In the genomic region with DNA sequence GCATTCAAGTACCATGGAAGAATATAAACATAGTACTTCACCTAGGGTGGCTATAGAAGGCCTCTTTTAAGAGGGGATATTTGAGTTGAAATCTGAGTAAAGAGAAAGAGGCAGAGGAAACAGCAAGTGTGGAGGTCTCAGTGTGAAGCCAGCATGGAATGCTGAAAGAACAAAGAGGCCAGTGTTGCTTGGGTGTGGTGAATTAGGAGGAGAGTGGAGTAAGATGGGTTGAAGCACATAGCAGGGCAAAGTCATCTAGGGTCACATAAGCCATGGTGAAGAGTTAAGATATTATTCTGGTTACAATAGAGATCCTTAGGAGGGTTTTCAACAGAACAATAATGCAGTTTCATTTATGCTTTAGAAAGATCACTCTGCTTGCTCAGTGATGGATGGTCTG, we compare ENCODE assay signal across 28 cellular contexts. TPM values are rescaled to one million over a fixed set of nuclear protein-coding genes. Genes with fewer than 3 reads are reported as not detected.
DNase-seq lines count a peak whose midpoint lies in the region; ATAC-seq and TF ChIP-seq lines count a peak whose summit lies in the region.
"Had no signal": no experiment of that assay in that cellular context is flagged by ENCODE, and none has a peak within 500 bp of the region (broad histone marks: within the 10 kb centered on the region; RNA-seq: fewer than 3 reads in every experiment).

No MANE protein-coding gene starts in this region.

- CTCF ChIA-PET in mammary epithelial cell (lab: Charles Lee; ENCODE audit: low non-redundant PET): no interaction called here
- CTCF ChIA-PET in WTC11 (lab: Charles Lee): interaction anchor here (1.1 kb wide), 1 partner anchor 29 kb away, joined by 3 read pairs; no protein-coding TSS in a partner anchor

- H3K27me3 Mint-ChIP-seq in WTC11 (ENCODE audit: low read depth): no peaks in the 10 kb centered on the region; the same call in 1 of the 2 replicates

- in situ Hi-C loops in mammary epithelial cell (cut with MboI; ENCODE audit: low sequenced_read_pairs in 2 of 2): no loop called here

- TF ChIP-seq CTCF in mammary epithelial cell (conservative IDR thresholded peaks at IDR 0.05 in 1 of 2, IDR thresholded peaks at IDR 0.05 in 1 of 2; ENCODE audit: extremely low read depth in 1 of 2, insufficient read depth in 1 of 2, low read depth in 1 of 2, low read length in 2 of 2) (no peak), breast epithelium (IDR thresholded peaks at IDR 0.05) (no peak), WTC11 (IDR thresholded peaks at IDR 0.05) (no peak)

- dilution Hi-C loops in mammary epithelial cell (cut with HindIII; ENCODE audit: low sequenced_read_pairs): no loop called here

- no peak overlapping the region for H3K4me3 ChIP-seq in mammary epithelial cell (replicated peaks in 1 of 3; ENCODE audit: insufficient read depth in 1 of 3, low read depth in 2 of 3, low read length in 3 of 3)
- H3K4me3 ChIP-seq in breast epithelium: no peak overlapping the region
- H3K4me3 ChIP-seq: ascending aorta, pancreas, thyroid gland had no signal

- no peaks in the 10 kb centered on the region for H4K20me1 ChIP-seq in mammary epithelial cell (ENCODE audit: insufficient read depth, low read length)

- H3K4me3 Mint-ChIP-seq in WTC11: no peak overlapping the region
- H3K4me3 Mint-ChIP-seq: CD4-positive, alpha-beta T cell; naive thymus-derived CD4-positive, alpha-beta T cell; stimulated activated naive CD8-positive, alpha-beta T cell treated with anti-CD3 and anti-CD28 coated beads, Interleukin-15, Interleukin-2, amounts not matched to agents 100 ng/mL and 50 ng/mL, for 24 hours had no signal

- H3K27me3 ChIP-seq in mammary epithelial cell (ENCODE audit: insufficient read depth, low read length) (no peaks in the 10 kb centered on the region), breast epithelium (no peaks in the 10 kb centered on the region)
- H3K27me3 ChIP-seq: ascending aorta, pancreas, thyroid gland had no signal

- H3K27ac ChIP-seq in mammary epithelial cell (ENCODE audit: insufficient read depth, low read depth, low read length) (no peak overlapping the region), breast epithelium (no peak overlapping the region)
- H3K27ac ChIP-seq: ascending aorta, pancreas, thyroid gland had no signal

- no peaks in the 10 kb centered on the region for H3K9me3 Mint-ChIP-seq in WTC11
- H3K9me3 Mint-ChIP-seq: activated naive CD4-positive, alpha-beta T cell treated with anti-CD3 and anti-CD28 coated beads, Interleukin-2, amount 50 U/mL, for 72 hours; activated T-helper 2 cell treated with anti-CD3 and anti-CD28 coated beads, Interferon-gamma antibody, Interleukin-2, Interleukin-4, amounts not matched to agents 10 μg/mL and 5 μg/mL and 100 μg/mL, durations not matched to agents 14 hours and 24 hours and 36 hours; CD4-positive, alpha-beta T cell; stimulated activated naive CD8-positive, alpha-beta T cell treated with anti-CD3 and anti-CD28 coated beads, Interleukin-15, Interleukin-2, amounts not matched to agents 100 ng/mL and 50 ng/mL, for 24 hours had no signal

- no peak overlapping the region for H3K9ac ChIP-seq in mammary epithelial cell (ENCODE audit: insufficient read depth, low read length)

- no peaks in the 10 kb centered on the region for H3K9me3 ChIP-seq in mammary epithelial cell (replicated peaks; ENCODE audit: insufficient read depth, low read length)
- H3K9me3 ChIP-seq in breast epithelium: no peaks in the 10 kb centered on the region
- H3K9me3 ChIP-seq: ascending aorta, pancreas, thyroid gland had no signal

- H3K4me1 ChIP-seq in mammary epithelial cell (ENCODE audit: insufficient read depth, low read length) (peaks cover 25% of the 10 kb centered on the region), breast epithelium (no peaks in the 10 kb centered on the region)
- H3K4me1 ChIP-seq: ascending aorta, pancreas, thyroid gland had no signal

- DNase-seq in mammary epithelial cell (peak; percentile 35), breast epithelium (ENCODE audit: low spot score in 2 of 2) (no peak), WTC11 (ENCODE audit: low spot score) (peak; percentile 16), iPS-NIHi7 (ENCODE audit: extremely low spot score) (peak; percentile 65), DMS114 treated with DMSO at 0.1 percent for 48 hours (lab: John Stamatoyannopoulos, UW; ENCODE audit: unreplicated experiment) (no peak)
- no peak for DNase-seq in stimulated activated CD4-positive, alpha-beta T cell treated with anti-CD3 and anti-CD28 coated beads, Interleukin-4, amount 100 ng/mL, for 4 hours
- no peak for DNase-seq in stimulated activated CD4-positive, alpha-beta T cell treated with anti-CD3 and anti-CD28 coated beads, Interleukin-15, amount 100 ng/mL, for 24 hours
- no peak for DNase-seq in activated CD4-positive, alpha-beta T cell treated with anti-CD3 and anti-CD28 coated beads, Interleukin-2, amount 50 U/mL, for 1 hour
- DNase-seq: 8988T; activated CD4-positive, alpha-beta T cell treated with anti-CD3 and anti-CD28 coated beads, Interleukin-2, amount 50 U/mL, for 4 hours; activated CD8-positive, alpha-beta memory T cell treated with anti-CD3 and anti-CD28 coated beads, Interleukin-2, amount 50 U/mL, for 4 hours; CD4-positive, alpha-beta T cell; central memory CD4-positive, alpha-beta T cell; dermis blood vessel endothelial cell; DMS53; GDM1; left cardiac atrium; MV-4-11; naive thymus-derived CD4-positive, alpha-beta T cell; NCI-H526 treated with DMSO at 0.1 percent for 48 hours; pancreas; stimulated activated CD4-positive, alpha-beta T cell treated with anti-CD3 and anti-CD28 coated beads, Interleukin-4, amount 100 ng/mL, for 24 hours; thyroid gland had no signal

- TF ChIP-seq POLR2A in breast epithelium (IDR thresholded peaks at IDR 0.05): no peak

- peaks cover 15% of the 10 kb centered on the region for H3K4me1 Mint-ChIP-seq in WTC11

- H3K36me3 ChIP-seq in mammary epithelial cell (ENCODE audit: insufficient read depth, low read length): no peaks in the 10 kb centered on the region
- H3K36me3 ChIP-seq in breast epithelium: no peaks in the 10 kb centered on the region
- H3K36me3 ChIP-seq: ascending aorta, pancreas, thyroid gland had no signal

- no peaks in the 10 kb centered on the region for H3K79me2 ChIP-seq in mammary epithelial cell (ENCODE audit: insufficient read depth, low read length)

- no peak overlapping the region for H3K4me2 ChIP-seq in mammary epithelial cell (ENCODE audit: insufficient read depth, low read depth, low read length)

- POLR2A ChIA-PET in WTC11 (lab: Charles Lee): no interaction called here

- no TSS peak for BruUV-seq in mammary epithelial cell (replicated peaks; lab: Mats Ljungman, UMichigan)

- peak; percentile 99 for ATAC-seq in WTC11
- ATAC-seq: activated naive CD4-positive, alpha-beta T cell treated with anti-CD3 and anti-CD28 coated beads, Interleukin-2, amount 50 U/mL, for 72 hours; left cardiac atrium; naive thymus-derived CD4-positive, alpha-beta T cell; pancreas had no signal

- H2AFZ ChIP-seq in mammary epithelial cell (ENCODE audit: low read depth, low read length): no peak overlapping the region

- peak overlapping the region; percentile 19 for H3K27ac Mint-ChIP-seq in WTC11
- H3K27ac Mint-ChIP-seq: activated naive CD4-positive, alpha-beta T cell treated with anti-CD3 and anti-CD28 coated beads, Interleukin-2, amount 50 U/mL, for 72 hours; activated T-helper 2 cell treated with anti-CD3 and anti-CD28 coated beads, Interferon-gamma antibody, Interleukin-2, Interleukin-4, amounts not matched to agents 10 μg/mL and 5 μg/mL and 100 μg/mL, durations not matched to agents 14 hours and 24 hours and 36 hours; CD4-positive, alpha-beta T cell; stimulated activated naive CD8-positive, alpha-beta T cell treated with anti-CD3 and anti-CD28 coated beads, Interleukin-15, Interleukin-2, amounts not matched to agents 100 ng/mL and 50 ng/mL, for 24 hours had no signal

- intact Hi-C loops in mammary epithelial cell (cut with micrococcal nuclease) (no loop called here), breast epithelium (cut with DNase I; ENCODE audit: low total_unique reads) (no loop called here)

- H3K36me3 Mint-ChIP-seq in WTC11: no peaks in the 10 kb centered on the region
- H3K36me3 Mint-ChIP-seq: activated naive CD4-positive, alpha-beta T cell treated with anti-CD3 and anti-CD28 coated beads, Interleukin-2, amount 50 U/mL, for 72 hours; naive thymus-derived CD4-positive, alpha-beta T cell had no signal

TF ChIP-seq in WTC11, 78 proteins besides CTCF, POLR2A, EP300 and RAD21 (continues in another document):
- TF ChIP-seq OVOL2 (CRISPR knock-in tag; IDR thresholded peaks at IDR 0.05; ENCODE audit: borderline replicate concordance): no peak
- TF ChIP-seq, protein P1, sequence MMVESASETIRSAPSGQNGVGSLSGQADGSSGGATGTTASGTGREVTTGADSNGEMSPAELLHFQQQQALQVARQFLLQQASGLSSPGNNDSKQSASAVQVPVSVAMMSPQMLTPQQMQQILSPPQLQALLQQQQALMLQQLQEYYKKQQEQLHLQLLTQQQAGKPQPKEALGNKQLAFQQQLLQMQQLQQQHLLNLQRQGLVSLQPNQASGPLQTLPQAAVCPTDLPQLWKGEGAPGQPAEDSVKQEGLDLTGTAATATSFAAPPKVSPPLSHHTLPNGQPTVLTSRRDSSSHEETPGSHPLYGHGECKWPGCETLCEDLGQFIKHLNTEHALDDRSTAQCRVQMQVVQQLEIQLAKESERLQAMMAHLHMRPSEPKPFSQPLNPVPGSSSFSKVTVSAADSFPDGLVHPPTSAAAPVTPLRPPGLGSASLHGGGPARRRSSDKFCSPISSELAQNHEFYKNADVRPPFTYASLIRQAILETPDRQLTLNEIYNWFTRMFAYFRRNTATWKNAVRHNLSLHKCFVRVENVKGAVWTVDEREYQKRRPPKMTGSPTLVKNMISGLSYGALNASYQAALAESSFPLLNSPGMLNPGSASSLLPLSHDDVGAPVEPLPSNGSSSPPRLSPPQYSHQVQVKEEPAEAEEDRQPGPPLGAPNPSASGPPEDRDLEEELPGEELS (CRISPR knock-in tag; IDR thresholded peaks at IDR 0.05): no peak
- no peak for TF ChIP-seq NR2C2 (CRISPR knock-in tag; IDR thresholded peaks at IDR 0.05)
- TF ChIP-seq NR1H2 (CRISPR knock-in tag; IDR thresholded peaks at IDR 0.05): no peak
- TF ChIP-seq RELA (CRISPR knock-in tag; IDR thresholded peaks at IDR 0.05; ENCODE audit: borderline replicate concordance): no peak
- TF ChIP-seq TEAD1 (CRISPR knock-in tag; IDR thresholded peaks at IDR 0.05): peak; percentile 52; the same call in 1 of the 2 replicates

RNA-seq across cellular contexts. Expression of gene C1orf141, which starts 37.5 kb away (rescaled TPM):
- total RNA-seq in mammary epithelial cell: not detected
- not detected for polyA plus RNA-seq in mammary epithelial cell
- polyA minus RNA-seq in mammary epithelial cell: not detected
- total RNA-seq in breast epithelium: not detected
- total RNA-seq in WTC11 (2021): not detected in 3 replicates
- total RNA-seq: activated T-helper 2 cell treated with anti-CD3 and anti-CD28 coated beads, Interferon-gamma antibody, Interleukin-2, Interleukin-4, amounts not matched to agents 10 μg/mL and 5 μg/mL and 100 μg/mL, durations not matched to agents 14 hours and 24 hours and 36 hours; ascending aorta; CD4-positive, alpha-beta T cell; dermis blood vessel endothelial cell; left cardiac atrium; mesenteric fat pad; naive thymus-derived CD4-positive, alpha-beta T cell; pancreas; thyroid gland had no signal
- polyA plus RNA-seq: naive thymus-derived CD4-positive, alpha-beta T cell had no signal

RNA-seq across cellular contexts. Expression of gene SLC35D1, which starts 43.4 kb away (rescaled TPM):
- total RNA-seq in mammary epithelial cell (10 to 100 TPM; 18.2 to 25.0 TPM), breast epithelium (10 to 100 TPM; 10.8 to 16.0 (median 11.5) TPM), WTC11 (2021) (2.4 to 3.0 TPM (median 2.6 TPM) in 3 replicates)
- 11.0 TPM for polyA plus RNA-seq in mammary epithelial cell
- polyA minus RNA-seq in mammary epithelial cell: 19.5 TPM

Comparison
In these comparisons a context has a peak if more than half of its experiments do, and no peak if none do; other contexts are left out.
1. DNase-seq: peak in mammary epithelial cell (single experiment), WTC11 (single experiment) and iPS-NIHi7 (single experiment); none in breast epithelium (0 of 2), stimulated activated CD4-positive, alpha-beta T cell treated with anti-CD3 and anti-CD28 coated beads, Interleukin-4, amount 100 ng/mL, for 4 hours (0 of 2), stimulated activated CD4-positive, alpha-beta T cell treated with anti-CD3 and anti-CD28 coated beads, Interleukin-15, amount 100 ng/mL, for 24 hours (single experiment), activated CD4-positive, alpha-beta T cell treated with anti-CD3 and anti-CD28 coated beads, Interleukin-2, amount 50 U/mL, for 1 hour (single experiment) and DMS114 treated with DMSO at 0.1 percent for 48 hours (single experiment).